In genomic region chr20:24662756-24663399, GRCh38 we compare ENCODE assay signal across 21 cellular contexts.
DNase-seq lines count a peak whose midpoint lies in the region.
"Had no signal": no experiment of that assay in that cellular context is flagged by ENCODE, and none has a peak within 500 bp of the region (broad histone marks: within the 10 kb centered on the region; RNA-seq: fewer than 3 reads in every experiment).

No MANE protein-coding gene starts in this region.

- H3K27me3 Mint-ChIP-seq in activated T-helper 1 cell treated with anti-CD3 and anti-CD28 coated beads, Interleukin-12 subunit alpha, Interleukin-12 subunit beta, Interleukin-2, Interleukin-4 antibody, amounts not matched to agents 30 ng/mL and 10 ng/mL and 1 ng/mL, durations not matched to agents 14 hours and 24 hours and 36 hours (ENCODE audit: insufficient read depth): no peaks in the 10 kb centered on the region
- H3K27me3 Mint-ChIP-seq: activated CD4-positive, alpha-beta T cell treated with anti-CD3 and anti-CD28 coated beads, Interleukin-2, amount 10 ng/mL, durations not matched to agents 7 days and 5 days; activated naive CD8-positive, alpha-beta T cell treated with anti-CD3 and anti-CD28 coated beads, Interleukin-2, amount 10 ng/mL, durations not matched to agents 7 days and 5 days had no signal

- H3K9ac ChIP-seq in skeletal muscle satellite cell (ENCODE audit: low read depth, low read length): no peak overlapping the region

- no peaks in the 10 kb centered on the region for H3K36me3 Mint-ChIP-seq in activated T-helper 1 cell treated with anti-CD3 and anti-CD28 coated beads, Interleukin-12 subunit alpha, Interleukin-12 subunit beta, Interleukin-2, Interleukin-4 antibody, amounts not matched to agents 30 ng/mL and 10 ng/mL and 1 ng/mL, durations not matched to agents 14 hours and 24 hours and 36 hours (ENCODE audit: low read depth)
- H3K36me3 Mint-ChIP-seq: activated naive CD8-positive, alpha-beta T cell treated with anti-CD3 and anti-CD28 coated beads, Interleukin-2, amount 10 ng/mL, durations not matched to agents 7 days and 5 days; IgD-negative memory B cell; T-cell had no signal

- H3K4me2 ChIP-seq in skeletal muscle satellite cell (ENCODE audit: low read length): peak overlapping the region; percentile 7

- intact Hi-C loops in activated T-helper 1 cell treated with anti-CD3 and anti-CD28 coated beads, Interleukin-12 subunit alpha, Interleukin-12 subunit beta, Interleukin-2, Interleukin-4 antibody, amounts not matched to agents 30 ng/mL and 10 ng/mL and 1 ng/mL, durations not matched to agents 14 hours and 24 hours and 36 hours (cut with micrococcal nuclease): no loop called here

- no peaks in the 10 kb centered on the region for H3K36me3 ChIP-seq in skeletal muscle satellite cell (ENCODE audit: insufficient read depth, low read length)
- H3K36me3 ChIP-seq: brain microvascular endothelial cell, colonic mucosa, neutrophil had no signal

- no peaks in the 10 kb centered on the region for H3K9me3 ChIP-seq in skeletal muscle satellite cell (replicated peaks; ENCODE audit: low read length)
- H3K9me3 ChIP-seq: colonic mucosa, mucosa of descending colon, neutrophil had no signal

- peaks cover 23% of the 10 kb centered on the region for H3K27me3 ChIP-seq in skeletal muscle satellite cell (ENCODE audit: control insufficient read depth, insufficient read depth, low read length)
- H3K27me3 ChIP-seq: brain microvascular endothelial cell, colonic mucosa, neutrophil had no signal

- peaks cover 38% of the 10 kb centered on the region for H3K4me1 ChIP-seq in skeletal muscle satellite cell (ENCODE audit: control insufficient read depth, insufficient read depth, low read length)
- H3K4me1 ChIP-seq: colonic mucosa had no signal

- H3K4me1 Mint-ChIP-seq in activated T-helper 1 cell treated with anti-CD3 and anti-CD28 coated beads, Interleukin-12 subunit alpha, Interleukin-12 subunit beta, Interleukin-2, Interleukin-4 antibody, amounts not matched to agents 30 ng/mL and 10 ng/mL and 1 ng/mL, durations not matched to agents 14 hours and 24 hours and 36 hours (ENCODE audit: low read depth): no peaks in the 10 kb centered on the region
- H3K4me1 Mint-ChIP-seq: activated CD4-positive, alpha-beta T cell treated with anti-CD3 and anti-CD28 coated beads, Interleukin-2, amount 10 ng/mL, durations not matched to agents 7 days and 5 days; activated naive CD8-positive, alpha-beta T cell treated with anti-CD3 and anti-CD28 coated beads, Interleukin-2, amount 10 ng/mL, durations not matched to agents 7 days and 5 days; activated T-helper 17 cell treated with anti-CD3 and anti-CD28 coated beads, Interleukin-2, amount 50 U/mL, for 72 hours; T-cell had no signal

- H3K4me3 ChIP-seq in skeletal muscle satellite cell (ENCODE audit: low read length): no peak overlapping the region
- H3K4me3 ChIP-seq: colonic mucosa, mucosa of descending colon had no signal

- no peak overlapping the region for H3K27ac Mint-ChIP-seq in activated T-helper 1 cell treated with anti-CD3 and anti-CD28 coated beads, Interleukin-12 subunit alpha, Interleukin-12 subunit beta, Interleukin-2, Interleukin-4 antibody, amounts not matched to agents 30 ng/mL and 10 ng/mL and 1 ng/mL, durations not matched to agents 14 hours and 24 hours and 36 hours
- H3K27ac Mint-ChIP-seq: activated CD4-positive, alpha-beta T cell treated with anti-CD3 and anti-CD28 coated beads, Interleukin-2, amount 10 ng/mL, durations not matched to agents 7 days and 5 days; activated naive CD8-positive, alpha-beta T cell treated with anti-CD3 and anti-CD28 coated beads, Interleukin-2, amount 10 ng/mL, durations not matched to agents 7 days and 5 days; activated T-helper 17 cell treated with anti-CD3 and anti-CD28 coated beads, Interleukin-2, amount 50 U/mL, for 72 hours; IgD-negative memory B cell; T-cell had no signal

- no peaks in the 10 kb centered on the region for H3K9me3 Mint-ChIP-seq in activated T-helper 1 cell treated with anti-CD3 and anti-CD28 coated beads, Interleukin-12 subunit alpha, Interleukin-12 subunit beta, Interleukin-2, Interleukin-4 antibody, amounts not matched to agents 30 ng/mL and 10 ng/mL and 1 ng/mL, durations not matched to agents 14 hours and 24 hours and 36 hours
- H3K9me3 Mint-ChIP-seq: activated CD4-positive, alpha-beta T cell treated with anti-CD3 and anti-CD28 coated beads, Interleukin-2, amount 10 ng/mL, durations not matched to agents 7 days and 5 days; activated naive CD8-positive, alpha-beta T cell treated with anti-CD3 and anti-CD28 coated beads, Interleukin-2, amount 10 ng/mL, durations not matched to agents 7 days and 5 days; activated T-helper 17 cell treated with anti-CD3 and anti-CD28 coated beads, Interleukin-2, amount 50 U/mL, for 72 hours; IgD-negative memory B cell; T-cell had no signal

- DNase-seq in NCI-H1092 treated with DMSO at 0.1 percent for 48 hours (lab: John Stamatoyannopoulos, UW) (peak; percentile 9), NCI-H1092 (lab: John Stamatoyannopoulos, UW) (no peak), NCI-H524 (lab: John Stamatoyannopoulos, UW) (peak; percentile 37 to 71), fibroblast of gingiva (ENCODE audit: low read depth) (peak; percentile 37)
- DNase-seq in stimulated activated CD4-positive, alpha-beta T cell treated with anti-CD3 and anti-CD28 coated beads, Interleukin-12 subunit alpha, Interleukin-12 subunit beta, amount 100 ng/mL, for 4 hours: no peak
- DNase-seq in activated CD4-positive, alpha-beta T cell treated with anti-CD3 and anti-CD28 coated beads for 4 hours: no peak
- DNase-seq in activated T-helper 1 cell treated with anti-CD3 and anti-CD28 coated beads, Interleukin-12 subunit alpha, Interleukin-12 subunit beta, Interleukin-2, Interleukin-4 antibody, amounts not matched to agents 30 ng/mL and 10 ng/mL and 1 ng/mL, durations not matched to agents 14 hours and 24 hours and 36 hours (ENCODE audit: low spot score): no peak
- DNase-seq: activated CD4-positive, alpha-beta T cell treated with anti-CD3 and anti-CD28 coated beads, Interleukin-2, amount 10 ng/mL, durations not matched to agents 7 days and 5 days; activated naive CD8-positive, alpha-beta T cell treated with anti-CD3 and anti-CD28 coated beads, Interleukin-2, amount 10 ng/mL, durations not matched to agents 7 days and 5 days; brain microvascular endothelial cell; colonic mucosa; left ventricle myocardium superior; mucosa of descending colon; NCI-H1436; NCI-H2227 treated with DMSO at 0.1 percent for 48 hours; stimulated activated CD8-positive, alpha-beta memory T cell treated with anti-CD3 and anti-CD28 coated beads, Interleukin-4, amount 100 ng/mL, for 48 hours; T-cell had no signal

- H3K4me3 Mint-ChIP-seq in activated T-helper 1 cell treated with anti-CD3 and anti-CD28 coated beads, Interleukin-12 subunit alpha, Interleukin-12 subunit beta, Interleukin-2, Interleukin-4 antibody, amounts not matched to agents 30 ng/mL and 10 ng/mL and 1 ng/mL, durations not matched to agents 14 hours and 24 hours and 36 hours: no peak overlapping the region
- H3K4me3 Mint-ChIP-seq: activated CD4-positive, alpha-beta T cell treated with anti-CD3 and anti-CD28 coated beads, Interleukin-2, amount 10 ng/mL, durations not matched to agents 7 days and 5 days; activated naive CD8-positive, alpha-beta T cell treated with anti-CD3 and anti-CD28 coated beads, Interleukin-2, amount 10 ng/mL, durations not matched to agents 7 days and 5 days; activated T-helper 17 cell treated with anti-CD3 and anti-CD28 coated beads, Interleukin-2, amount 50 U/mL, for 72 hours; IgD-negative memory B cell; T-cell had no signal

Comparison
In these comparisons a context has a peak if more than half of its experiments do, and no peak if none do; other contexts are left out.
1. DNase-seq: peak in NCI-H1092 treated with DMSO at 0.1 percent for 48 hours (single experiment), NCI-H524 (2 of 2) and fibroblast of gingiva (single experiment); none in NCI-H1092 (single experiment), stimulated activated CD4-positive, alpha-beta T cell treated with anti-CD3 and anti-CD28 coated beads, Interleukin-12 subunit alpha, Interleukin-12 subunit beta, amount 100 ng/mL, for 4 hours (single experiment), activated CD4-positive, alpha-beta T cell treated with anti-CD3 and anti-CD28 coated beads for 4 hours (0 of 2) and activated T-helper 1 cell treated with anti-CD3 and anti-CD28 coated beads, Interleukin-12 subunit alpha, Interleukin-12 subunit beta, Interleukin-2, Interleukin-4 antibody, amounts not matched to agents 30 ng/mL and 10 ng/mL and 1 ng/mL, durations not matched to agents 14 hours and 24 hours and 36 hours (single experiment).